ENCODE assay signal across 8 cellular contexts in the genomic region with DNA sequence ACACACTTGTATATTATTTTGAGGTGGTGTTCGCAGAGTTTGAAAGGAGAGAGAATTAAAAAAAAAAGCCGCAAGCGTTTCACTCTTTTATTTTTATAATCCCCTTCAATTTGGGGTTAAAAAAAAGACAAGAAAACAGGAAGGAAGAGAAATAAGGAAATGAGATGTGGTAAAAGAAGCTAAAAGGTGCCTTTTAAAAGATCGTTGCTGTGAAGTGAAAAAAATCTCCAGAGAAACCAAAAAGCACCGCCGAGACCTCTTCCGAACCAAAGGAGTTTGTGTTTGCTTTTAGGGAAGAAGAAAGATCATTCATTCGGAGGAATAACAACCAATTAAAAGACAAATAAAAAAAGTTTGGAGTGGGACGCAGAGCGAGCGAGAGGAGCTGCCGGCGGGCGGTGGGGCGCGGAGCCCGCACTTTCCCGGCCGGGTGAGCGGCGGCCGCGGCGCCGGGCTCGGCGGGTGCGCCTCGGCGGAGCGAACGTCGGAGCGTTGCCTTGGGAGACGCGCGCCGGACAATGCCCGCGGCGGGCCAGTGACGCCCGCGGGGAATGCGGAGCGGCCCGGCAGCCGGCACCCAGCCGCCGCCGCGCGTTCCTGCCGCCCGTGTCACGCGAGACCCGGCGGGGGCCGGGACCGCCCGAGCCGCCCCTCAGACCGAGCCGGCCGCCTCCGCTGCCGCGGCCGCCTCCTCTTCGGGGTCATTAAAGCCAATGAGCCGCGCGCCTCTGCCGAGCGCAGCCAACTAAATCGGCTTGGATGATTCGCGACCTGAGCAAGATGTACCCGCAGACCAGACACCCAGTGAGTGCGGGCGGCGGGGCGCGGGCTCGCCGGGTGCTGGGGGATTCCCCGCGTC. TPM values are rescaled to one million over a fixed set of nuclear protein-coding genes. Genes with fewer than 3 reads are reported as not detected.
DNase-seq lines count a peak whose midpoint lies in the region; ATAC-seq and TF ChIP-seq lines count a peak whose summit lies in the region.

No MANE protein-coding gene starts in this region.

- H3K27ac Mint-ChIP-seq in naive thymus-derived CD8-positive, alpha-beta T cell, result peak overlapping the region in 7 of 10 donors; percentile 49 to 98 (median 91)

- H3K4me3 ChIP-seq in SK-N-SH (ENCODE audit: low read depth in 2 of 2, low read length in 1 of 2) (peak overlapping the region; percentile 87 to 97), fibroblast of the aortic adventitia (ENCODE audit: low read depth, low read length) (peak overlapping the region; percentile 76), uterus (peak overlapping the region; percentile 70 to 71)

- H3K4me1 ChIP-seq in SK-N-SH (ENCODE audit: control insufficient read depth in 1 of 2, insufficient read depth in 2 of 2, low read depth in 1 of 2, low read length in 1 of 2) (peaks cover 0 to 5% of the 10 kb centered on the region in 2 experiments; a peak in 2 of 4 replicates), uterus (no peaks in the 10 kb centered on the region)

- peak overlapping the region; percentile 83 for H3K4me2 ChIP-seq in SK-N-SH

- no peak for TF ChIP-seq POLR2A in uterus (IDR thresholded peaks at IDR 0.05)

- H3K9me3 ChIP-seq in SK-N-SH (no peaks in the 10 kb centered on the region), uterus (no peaks in the 10 kb centered on the region)

- peaks cover 0 to 3% (median 0%) of the 10 kb centered on the region in 5 donors for H3K27me3 Mint-ChIP-seq in naive thymus-derived CD8-positive, alpha-beta T cell

- peaks cover 7% of the 10 kb centered on the region; the same call in 1 of the 2 replicates for H4K20me1 ChIP-seq in SK-N-SH (ENCODE audit: insufficient read depth)

- peaks cover 0 to 21% (median 0%) of the 10 kb centered on the region in 3 donors for H3K36me3 Mint-ChIP-seq in naive thymus-derived CD8-positive, alpha-beta T cell

- peak overlapping the region in 8 of 10 donors; percentile 28 to 93 (median 80) for H3K4me3 Mint-ChIP-seq in naive thymus-derived CD8-positive, alpha-beta T cell

- H3K27ac ChIP-seq in SK-N-SH (ENCODE audit: low read depth in 2 of 2, low read length in 1 of 2) (peak overlapping the region; percentile 97), uterus (peak overlapping the region; percentile 91 to 96)

- CTCF ChIA-PET in SK-N-SH (lab: Yijun Ruan, JAX), result interaction anchor here (0.7 to 1.7 kb wide), 4 partner anchors 38 to 588 kb away, joined by 3 to 5 read pairs (median 4); no protein-coding TSS in a partner anchor

- H3K79me2 ChIP-seq in SK-N-SH (ENCODE audit: insufficient read depth), result peaks cover 53% of the 10 kb centered on the region

- H3K27me3 ChIP-seq in SK-N-SH (ENCODE audit: insufficient read depth) (no peaks in the 10 kb centered on the region), uterus (no peaks in the 10 kb centered on the region)

- no peak for ATAC-seq in SK-N-SH treated with all-trans-retinoic acid at 6 μM for 48 hours
- peak in 1 of 2 donors; percentile 4 for ATAC-seq in naive thymus-derived CD8-positive, alpha-beta T cell

- DNase-seq in SK-N-SH, result peak; percentile 62
- peak; percentile 36 for DNase-seq in NCI-H1092 treated with DMSO at 0.1 percent for 48 hours (lab: John Stamatoyannopoulos, UW)
- peak; percentile 38 for DNase-seq in activated T-cell treated with anti-CD3 and anti-CD28 coated beads for 48 hours (ENCODE audit: low read depth)
- peak; percentile 27 for DNase-seq in fibroblast of the aortic adventitia (ENCODE audit: low read depth)
- peak in 4 of 10 donors; percentile 25 to 70 (median 38) for DNase-seq in naive thymus-derived CD8-positive, alpha-beta T cell
- DNase-seq in uterus, result peak; percentile 26 to 46
- no peak for DNase-seq in globus pallidus (ENCODE audit: low spot score)

- H3K9ac ChIP-seq in SK-N-SH, result peak overlapping the region; percentile 97

- POLR2A ChIA-PET in SK-N-SH (lab: Yijun Ruan, JAX), result interaction anchor here (0.6 to 1.8 kb wide), 5 partner anchors 11 to 1203 kb away, joined by 3 to 8 read pairs (median 3); no protein-coding TSS in a partner anchor
- POLR2A ChIA-PET in naive thymus-derived CD8-positive, alpha-beta T cell (lab: Charles Lee), result interaction anchor here (0.6 to 2.6 kb wide), 24 partner anchors 11 to 1443 kb away, joined by 3 to 75 read pairs (median 4); no protein-coding TSS in a partner anchor

- peaks cover 22 to 45% (median 36%) of the 10 kb centered on the region in 4 donors for H3K4me1 Mint-ChIP-seq in naive thymus-derived CD8-positive, alpha-beta T cell

- TF ChIP-seq EP300 in SK-N-SH (IDR thresholded peaks at IDR 0.05; ENCODE audit: borderline replicate concordance in 1 of 2, low read depth in 1 of 2, low read length in 1 of 2), result no peak

- WGBS in SK-N-SH (ENCODE audit: low lambda C conversion rate), result 2% methylated on average over 30 of the region's 89 CpGs

- H3K9me2 ChIP-seq in SK-N-SH, result no peaks in the 10 kb centered on the region

- H3F3A ChIP-seq in SK-N-SH (replicated peaks; ENCODE audit: insufficient read depth), result peaks cover 4% of the 10 kb centered on the region

- H3K36me3 ChIP-seq in SK-N-SH (replicated peaks in 1 of 2; ENCODE audit: control insufficient read depth in 1 of 2, insufficient read depth in 2 of 2, low read length in 1 of 2) (peaks cover 0 to 14% of the 10 kb centered on the region in 2 experiments), uterus (no peaks in the 10 kb centered on the region)

- no peaks in the 10 kb centered on the region for H3K9me3 Mint-ChIP-seq in naive thymus-derived CD8-positive, alpha-beta T cell

- 0 out of 2 replicates have a peak overlapping the region, but pooled peaks have one; percentile 50 for H2AFZ ChIP-seq in SK-N-SH (ENCODE audit: low read depth)

- no peak; the same call in 1 of the 2 replicates for TF ChIP-seq RAD21 in SK-N-SH (IDR thresholded peaks at IDR 0.05; ENCODE audit: low read length)

- no peak for TF ChIP-seq CTCF in SK-N-SH (IDR thresholded peaks at IDR 0.05)
- TF ChIP-seq CTCF in fibroblast of the aortic adventitia (IDR thresholded peaks at IDR 0.05; ENCODE audit: insufficient read depth, low read length), result no peak
- no peak for TF ChIP-seq CTCF in uterus (IDR thresholded peaks at IDR 0.05)

- intact Hi-C loops in uterus (cut with DNase I; ENCODE audit: low total_unique reads), result no loop called here

TF ChIP-seq in SK-N-SH, 30 proteins besides CTCF, POLR2A, EP300 and RAD21:
- TF ChIP-seq NRF1 (IDR thresholded peaks at IDR 0.05; ENCODE audit: low read depth, low read length) (no peak), RFX5 (IDR thresholded peaks at IDR 0.05; ENCODE audit: low read length) (no peak), TAF1 (IDR thresholded peaks at IDR 0.05; ENCODE audit: borderline replicate concordance, low read depth, low read length) (no peak), MXI1 (IDR thresholded peaks at IDR 0.05; ENCODE audit: low read depth, low read length) (no peak), SIN3A (IDR thresholded peaks at IDR 0.05; ENCODE audit: borderline replicate concordance, low read depth, low read length) (no peak)

TF ChIP-seq in SK-N-SH treated with all-trans-retinoic acid at 6 μM for 48 hours, 23 proteins besides CTCF, POLR2A, EP300 and RAD21 (continues in another document):
- TF ChIP-seq OSR1 (CRISPR knock-in tag; IDR thresholded peaks at IDR 0.05) (no peak), BACH2 (CRISPR knock-in tag; IDR thresholded peaks at IDR 0.05; ENCODE audit: borderline replicate concordance) (no peak), ZNF8 (CRISPR knock-in tag; IDR thresholded peaks at IDR 0.05) (no peak), CSRNP3 (CRISPR knock-in tag; IDR thresholded peaks at IDR 0.05) (no peak), TSHZ2 (CRISPR knock-in tag; IDR thresholded peaks at IDR 0.05) (no peak)

RNA-seq across cellular contexts. Expression of gene TLE4, which starts 0.5 kb away (rescaled TPM):
- polyA plus RNA-seq in SK-N-SH (2012; rRNA removed), result 40.4 and 49.5 TPM in 2 replicates
- polyA plus RNA-seq in SK-N-SH (2012; cell fraction: cytosol; rRNA removed), result 45.0 and 48.3 TPM in 2 replicates
- 86.9 and 87.3 TPM in 2 replicates for polyA plus RNA-seq in SK-N-SH (2012; cell fraction: nucleus; rRNA removed)
- total RNA-seq in fibroblast of the aortic adventitia (ENCODE audit: low replicate concordance), result 14.7 and 75.3 TPM in 2 replicates
- total RNA-seq in naive thymus-derived CD8-positive, alpha-beta T cell, result 100 to 1,000 TPM; 101 to 110 TPM
- polyA plus RNA-seq in naive thymus-derived CD8-positive, alpha-beta T cell, result 10 to 100 TPM; 25.3 to 37.8 (median 35.6) TPM
- total RNA-seq in uterus, result 100 to 1,000 TPM in 1 of 4 donors, 10 to 100 TPM in 3; 21.1 to 134 (median 35.1) TPM
